ENCODE assay signal across 1 cellular context in the genomic region with DNA sequence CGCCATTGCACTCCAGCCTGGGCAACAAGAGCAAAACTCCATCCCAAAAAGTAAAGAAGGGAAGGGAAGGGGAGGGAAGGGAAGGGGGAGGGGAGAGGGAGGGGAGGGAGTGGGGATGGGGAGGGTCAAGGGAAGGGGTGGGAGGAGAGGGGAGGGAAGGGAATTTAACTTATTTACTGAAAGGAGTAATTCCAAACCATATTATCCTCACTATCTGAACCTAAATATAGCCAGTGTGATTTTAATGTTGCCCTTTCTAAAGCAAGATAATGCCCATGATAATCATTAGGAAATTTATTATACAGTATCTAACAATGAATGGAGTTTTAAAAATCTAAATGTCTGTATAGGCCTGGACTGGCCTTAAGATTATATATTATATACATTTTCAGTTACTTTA.
TF ChIP-seq lines count a peak whose summit lies in the region.

No MANE protein-coding gene starts in this region.

TF ChIP-seq in HepG2, 621 proteins besides CTCF, POLR2A, EP300 and RAD21:
- TF ChIP-seq SMC3 (IDR thresholded peaks at IDR 0.05; ENCODE audit: low read length), result no peak
- TF ChIP-seq HDAC2 (CRISPR knock-in tag; IDR thresholded peaks at IDR 0.05), result no peak
- TF ChIP-seq, protein P1, sequence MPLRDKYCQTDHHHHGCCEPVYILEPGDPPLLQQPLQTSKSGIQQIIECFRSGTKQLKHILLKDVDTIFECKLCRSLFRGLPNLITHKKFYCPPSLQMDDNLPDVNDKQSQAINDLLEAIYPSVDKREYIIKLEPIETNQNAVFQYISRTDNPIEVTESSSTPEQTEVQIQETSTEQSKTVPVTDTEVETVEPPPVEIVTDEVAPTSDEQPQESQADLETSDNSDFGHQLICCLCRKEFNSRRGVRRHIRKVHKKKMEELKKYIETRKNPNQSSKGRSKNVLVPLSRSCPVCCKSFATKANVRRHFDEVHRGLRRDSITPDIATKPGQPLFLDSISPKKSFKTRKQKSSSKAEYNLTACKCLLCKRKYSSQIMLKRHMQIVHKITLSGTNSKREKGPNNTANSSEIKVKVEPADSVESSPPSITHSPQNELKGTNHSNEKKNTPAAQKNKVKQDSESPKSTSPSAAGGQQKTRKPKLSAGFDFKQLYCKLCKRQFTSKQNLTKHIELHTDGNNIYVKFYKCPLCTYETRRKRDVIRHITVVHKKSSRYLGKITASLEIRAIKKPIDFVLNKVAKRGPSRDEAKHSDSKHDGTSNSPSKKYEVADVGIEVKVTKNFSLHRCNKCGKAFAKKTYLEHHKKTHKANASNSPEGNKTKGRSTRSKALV (CRISPR knock-in tag; IDR thresholded peaks at IDR 0.05), result no peak
- TF ChIP-seq, protein P2, sequence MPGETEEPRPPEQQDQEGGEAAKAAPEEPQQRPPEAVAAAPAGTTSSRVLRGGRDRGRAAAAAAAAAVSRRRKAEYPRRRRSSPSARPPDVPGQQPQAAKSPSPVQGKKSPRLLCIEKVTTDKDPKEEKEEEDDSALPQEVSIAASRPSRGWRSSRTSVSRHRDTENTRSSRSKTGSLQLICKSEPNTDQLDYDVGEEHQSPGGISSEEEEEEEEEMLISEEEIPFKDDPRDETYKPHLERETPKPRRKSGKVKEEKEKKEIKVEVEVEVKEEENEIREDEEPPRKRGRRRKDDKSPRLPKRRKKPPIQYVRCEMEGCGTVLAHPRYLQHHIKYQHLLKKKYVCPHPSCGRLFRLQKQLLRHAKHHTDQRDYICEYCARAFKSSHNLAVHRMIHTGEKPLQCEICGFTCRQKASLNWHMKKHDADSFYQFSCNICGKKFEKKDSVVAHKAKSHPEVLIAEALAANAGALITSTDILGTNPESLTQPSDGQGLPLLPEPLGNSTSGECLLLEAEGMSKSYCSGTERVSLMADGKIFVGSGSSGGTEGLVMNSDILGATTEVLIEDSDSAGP (CRISPR knock-in tag; IDR thresholded peaks at IDR 0.05; ENCODE audit: borderline replicate concordance), result no peak
- TF ChIP-seq ZNF33B (CRISPR knock-in tag; IDR thresholded peaks at IDR 0.05), result no peak
- TF ChIP-seq, protein P3, sequence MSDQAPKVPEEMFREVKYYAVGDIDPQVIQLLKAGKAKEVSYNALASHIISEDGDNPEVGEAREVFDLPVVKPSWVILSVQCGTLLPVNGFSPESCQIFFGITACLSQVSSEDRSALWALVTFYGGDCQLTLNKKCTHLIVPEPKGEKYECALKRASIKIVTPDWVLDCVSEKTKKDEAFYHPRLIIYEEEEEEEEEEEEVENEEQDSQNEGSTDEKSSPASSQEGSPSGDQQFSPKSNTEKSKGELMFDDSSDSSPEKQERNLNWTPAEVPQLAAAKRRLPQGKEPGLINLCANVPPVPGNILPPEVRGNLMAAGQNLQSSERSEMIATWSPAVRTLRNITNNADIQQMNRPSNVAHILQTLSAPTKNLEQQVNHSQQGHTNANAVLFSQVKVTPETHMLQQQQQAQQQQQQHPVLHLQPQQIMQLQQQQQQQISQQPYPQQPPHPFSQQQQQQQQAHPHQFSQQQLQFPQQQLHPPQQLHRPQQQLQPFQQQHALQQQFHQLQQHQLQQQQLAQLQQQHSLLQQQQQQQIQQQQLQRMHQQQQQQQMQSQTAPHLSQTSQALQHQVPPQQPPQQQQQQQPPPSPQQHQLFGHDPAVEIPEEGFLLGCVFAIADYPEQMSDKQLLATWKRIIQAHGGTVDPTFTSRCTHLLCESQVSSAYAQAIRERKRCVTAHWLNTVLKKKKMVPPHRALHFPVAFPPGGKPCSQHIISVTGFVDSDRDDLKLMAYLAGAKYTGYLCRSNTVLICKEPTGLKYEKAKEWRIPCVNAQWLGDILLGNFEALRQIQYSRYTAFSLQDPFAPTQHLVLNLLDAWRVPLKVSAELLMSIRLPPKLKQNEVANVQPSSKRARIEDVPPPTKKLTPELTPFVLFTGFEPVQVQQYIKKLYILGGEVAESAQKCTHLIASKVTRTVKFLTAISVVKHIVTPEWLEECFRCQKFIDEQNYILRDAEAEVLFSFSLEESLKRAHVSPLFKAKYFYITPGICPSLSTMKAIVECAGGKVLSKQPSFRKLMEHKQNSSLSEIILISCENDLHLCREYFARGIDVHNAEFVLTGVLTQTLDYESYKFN (CRISPR knock-in tag; conservative IDR thresholded peaks at IDR 0.05), result no peak
- no peak for TF ChIP-seq ZFX (CRISPR knock-in tag; IDR thresholded peaks at IDR 0.05; ENCODE audit: low read depth)
- TF ChIP-seq, protein P4, sequence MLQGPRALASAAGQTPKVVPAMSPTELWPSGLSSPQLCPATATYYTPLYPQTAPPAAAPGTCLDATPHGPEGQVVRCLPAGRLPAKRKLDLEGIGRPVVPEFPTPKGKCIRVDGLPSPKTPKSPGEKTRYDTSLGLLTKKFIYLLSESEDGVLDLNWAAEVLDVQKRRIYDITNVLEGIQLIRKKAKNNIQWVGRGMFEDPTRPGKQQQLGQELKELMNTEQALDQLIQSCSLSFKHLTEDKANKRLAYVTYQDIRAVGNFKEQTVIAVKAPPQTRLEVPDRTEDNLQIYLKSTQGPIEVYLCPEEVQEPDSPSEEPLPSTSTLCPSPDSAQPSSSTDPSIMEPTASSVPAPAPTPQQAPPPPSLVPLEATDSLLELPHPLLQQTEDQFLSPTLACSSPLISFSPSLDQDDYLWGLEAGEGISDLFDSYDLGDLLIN (CRISPR knock-in tag; IDR thresholded peaks at IDR 0.05; ENCODE audit: borderline replicate concordance), result no peak
- no peak for TF ChIP-seq POLR2G (IDR thresholded peaks at IDR 0.05; ENCODE audit: low read depth, low read length)
- TF ChIP-seq HNRNPK (IDR thresholded peaks at IDR 0.05; ENCODE audit: low read depth, low read length, poor library complexity, severe bottlenecking), result peak; percentile 93
- peak; percentile 78; the same call in 1 of the 2 replicates for TF ChIP-seq PCBP1 (IDR thresholded peaks at IDR 0.05; ENCODE audit: borderline replicate concordance, low read depth, low read length)
- TF ChIP-seq SIX4 (CRISPR knock-in tag; IDR thresholded peaks at IDR 0.05), result no peak
- TF ChIP-seq ZFY (CRISPR knock-in tag; IDR thresholded peaks at IDR 0.05), result no peak
- TF ChIP-seq, protein P5, sequence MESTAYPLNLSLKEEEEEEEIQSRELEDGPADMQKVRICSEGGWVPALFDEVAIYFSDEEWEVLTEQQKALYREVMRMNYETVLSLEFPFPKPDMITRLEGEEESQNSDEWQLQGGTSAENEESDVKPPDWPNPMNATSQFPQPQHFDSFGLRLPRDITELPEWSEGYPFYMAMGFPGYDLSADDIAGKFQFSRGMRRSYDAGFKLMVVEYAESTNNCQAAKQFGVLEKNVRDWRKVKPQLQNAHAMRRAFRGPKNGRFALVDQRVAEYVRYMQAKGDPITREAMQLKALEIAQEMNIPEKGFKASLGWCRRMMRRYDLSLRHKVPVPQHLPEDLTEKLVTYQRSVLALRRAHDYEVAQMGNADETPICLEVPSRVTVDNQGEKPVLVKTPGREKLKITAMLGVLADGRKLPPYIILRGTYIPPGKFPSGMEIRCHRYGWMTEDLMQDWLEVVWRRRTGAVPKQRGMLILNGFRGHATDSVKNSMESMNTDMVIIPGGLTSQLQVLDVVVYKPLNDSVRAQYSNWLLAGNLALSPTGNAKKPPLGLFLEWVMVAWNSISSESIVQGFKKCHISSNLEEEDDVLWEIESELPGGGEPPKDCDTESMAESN (CRISPR knock-in tag; conservative IDR thresholded peaks at IDR 0.05), result no peak
- no peak for TF ChIP-seq ZNF782 (CRISPR knock-in tag; IDR thresholded peaks at IDR 0.05; ENCODE audit: borderline replicate concordance)
